In the genomic region with DNA sequence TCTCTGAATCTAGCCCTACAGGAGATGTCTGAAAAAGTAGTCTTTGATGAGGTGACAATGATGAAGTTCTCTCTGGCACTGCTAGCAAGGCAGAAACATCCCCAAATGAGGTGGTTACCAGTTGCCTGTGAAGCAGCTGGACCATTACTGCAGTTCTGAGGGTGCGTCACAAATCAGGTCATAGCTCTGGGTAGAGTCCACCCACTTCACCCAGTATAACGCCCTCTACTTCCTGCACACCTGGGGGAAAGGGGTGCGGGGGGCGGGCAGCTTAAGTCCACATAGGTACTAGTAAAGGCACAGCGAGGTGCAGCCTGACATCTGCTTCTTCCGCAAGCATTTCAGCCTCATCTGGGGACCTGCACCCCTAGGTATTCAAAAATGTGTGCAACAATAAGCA, we compare ENCODE assay signal across 9 cellular contexts. TPM values are rescaled to one million over a fixed set of nuclear protein-coding genes. Genes with fewer than 3 reads are reported as not detected.
DNase-seq lines count a peak whose midpoint lies in the region; ATAC-seq and TF ChIP-seq lines count a peak whose summit lies in the region.
"Had no signal": no experiment of that assay in that cellular context is flagged by ENCODE, and none has a peak within 500 bp of the region (broad histone marks: within the 10 kb centered on the region; RNA-seq: fewer than 3 reads in every experiment).

No MANE protein-coding gene starts in this region.

- no peak overlapping the region for H3K4me3 ChIP-seq in colonic mucosa

- no peaks in the 10 kb centered on the region for H3K4me1 ChIP-seq in colonic mucosa

- H3K36me3 Mint-ChIP-seq in CD4-positive, alpha-beta T cell (ENCODE audit: low read depth) = peaks cover 42% of the 10 kb centered on the region
- H3K36me3 Mint-ChIP-seq in natural killer cell treated with Interleukin-12 subunit alpha and Interleukin-12 subunit beta and Interleukin-15 and Interleukin-18, amount 100 ng/mL, for 72 hours = peaks cover 28% of the 10 kb centered on the region

- peak overlapping the region; percentile 86 for H3K4me3 Mint-ChIP-seq in CD4-positive, alpha-beta T cell
- peak overlapping the region; percentile 95 for H3K4me3 Mint-ChIP-seq in natural killer cell treated with Interleukin-12 subunit alpha and Interleukin-12 subunit beta and Interleukin-15 and Interleukin-18, amount 100 ng/mL, for 72 hours

- no peaks in the 10 kb centered on the region for H3K9me3 Mint-ChIP-seq in CD4-positive, alpha-beta T cell
- no peaks in the 10 kb centered on the region for H3K9me3 Mint-ChIP-seq in natural killer cell treated with Interleukin-12 subunit alpha and Interleukin-12 subunit beta and Interleukin-15 and Interleukin-18, amount 100 ng/mL, for 72 hours

- peaks cover 72% of the 10 kb centered on the region for H3K4me1 Mint-ChIP-seq in CD4-positive, alpha-beta T cell (ENCODE audit: low read depth)
- peaks cover 38 to 64% of the 10 kb centered on the region in 2 donors for H3K4me1 Mint-ChIP-seq in natural killer cell treated with Interleukin-12 subunit alpha and Interleukin-12 subunit beta and Interleukin-15 and Interleukin-18, amount 100 ng/mL, for 72 hours (ENCODE audit: low read depth in 2 of 2)

- H3K27ac ChIP-seq in CD4-positive, alpha-beta T cell (ENCODE audit: low read depth, low read length) = peak overlapping the region; percentile 76
- no peak overlapping the region for H3K27ac ChIP-seq in colonic mucosa

- H3K36me3 ChIP-seq in colonic mucosa = no peaks in the 10 kb centered on the region

- H3K27ac Mint-ChIP-seq in CD4-positive, alpha-beta T cell = peak overlapping the region; percentile 88
- H3K27ac Mint-ChIP-seq in natural killer cell treated with Interleukin-12 subunit alpha and Interleukin-12 subunit beta and Interleukin-15 and Interleukin-18, amount 100 ng/mL, for 72 hours = peak overlapping the region; percentile 56 to 80

- peak in 9 of 10 experiments; percentile 37 to 78 (median 48) for DNase-seq in CD4-positive, alpha-beta T cell
- DNase-seq in T-helper 9 cell = peak; percentile 34
- peak; percentile 39 for DNase-seq in activated T-helper 9 cell treated with anti-CD3 and anti-CD28 coated beads, Interleukin-2, amount 50 U/mL, for 16 hours (ENCODE audit: low read depth)
- DNase-seq in natural killer cell treated with Interleukin-12 subunit alpha and Interleukin-12 subunit beta and Interleukin-15 and Interleukin-18, amount 100 ng/mL, for 72 hours (ENCODE audit: low spot score) = no peak
- no peak for DNase-seq in colonic mucosa
- no peak for DNase-seq in A172 (ENCODE audit: low spot score)
- no peak for DNase-seq in middle frontal gyrus (ENCODE audit: extremely low spot score, low spot score)
- DNase-seq: AML-193 had no signal

- no peaks in the 10 kb centered on the region for H3K9me3 ChIP-seq in CD4-positive, alpha-beta T cell (ENCODE audit: control insufficient read depth, low read length)
- no peaks in the 10 kb centered on the region for H3K9me3 ChIP-seq in colonic mucosa

- H3K27me3 ChIP-seq in CD4-positive, alpha-beta T cell (ENCODE audit: control insufficient read depth, insufficient read depth, low read length) = no peaks in the 10 kb centered on the region
- H3K27me3 ChIP-seq in colonic mucosa = no peaks in the 10 kb centered on the region

- no peaks in the 10 kb centered on the region for H3K27me3 Mint-ChIP-seq in CD4-positive, alpha-beta T cell
- H3K27me3 Mint-ChIP-seq in natural killer cell treated with Interleukin-12 subunit alpha and Interleukin-12 subunit beta and Interleukin-15 and Interleukin-18, amount 100 ng/mL, for 72 hours = no peaks in the 10 kb centered on the region

- intact Hi-C loops in CD4-positive, alpha-beta T cell (cut with DNase I, micrococcal nuclease) = loop anchor here in 1 of 2 experiments (1.0 to 5.0 kb wide), 2 partner anchors 14 to 549 kb away; no protein-coding TSS in a partner anchor
- intact Hi-C loops in colonic mucosa (cut with DNase I) = no loop called here

- CTCF ChIA-PET in CD4-positive, alpha-beta T cell (lab: Charles Lee) = interaction anchor here (0.7 to 1.7 kb wide), 6 partner anchors 9 to 49 kb away, joined by 3 to 6 read pairs (median 3); no protein-coding TSS in a partner anchor

- peak; percentile 89 for ATAC-seq in CD4-positive, alpha-beta T cell (ENCODE audit: poor library complexity)
- ATAC-seq in natural killer cell treated with Interleukin-12 subunit alpha and Interleukin-12 subunit beta and Interleukin-15 and Interleukin-18, amount 100 ng/mL, for 72 hours = peak; percentile 60 to 78
- no peak for ATAC-seq in GM18858 (IDR thresholded peaks at IDR 0.05; ENCODE audit: unreplicated experiment)

- POLR2A ChIA-PET in CD4-positive, alpha-beta T cell (lab: Charles Lee) = interaction anchor here (0.5 to 3.6 kb wide), 14 partner anchors 9 to 344 kb away, joined by 3 to 42 read pairs (median 5); partner anchors contain the start of gene SATB1

- H3K9ac ChIP-seq in colonic mucosa (ENCODE audit: low read depth in 2 of 2, low read length in 2 of 2) = no peak overlapping the region

- TF ChIP-seq CTCF in CD4-positive, alpha-beta T cell (IDR thresholded peaks at IDR 0.05) = no peak
- TF ChIP-seq CTCF in colonic mucosa (IDR thresholded peaks at IDR 0.05) = no peak

RNA-seq across cellular contexts. Expression of gene SATB1, which starts 13.4 kb away (rescaled TPM):
- 100 to 1,000 TPM; 390 to 393 TPM for total RNA-seq in CD4-positive, alpha-beta T cell
- total RNA-seq in natural killer cell treated with Interleukin-12 subunit alpha and Interleukin-12 subunit beta and Interleukin-15 and Interleukin-18, amount 100 ng/mL, for 72 hours = 100 to 1,000 TPM; 401 to 512 TPM
- total RNA-seq in colonic mucosa = 10 to 100 TPM; 16.0 to 33.0 TPM
- total RNA-seq in A172 (2014; rRNA removed; shearing (Covaris generic)) = 3.7 and 6.3 TPM in 2 replicates

Comparison
In these comparisons a context has a peak if more than half of its experiments do, and no peak if none do; other contexts are left out.
1. DNase-seq: peak in CD4-positive, alpha-beta T cell (9 of 10), T-helper 9 cell (single experiment) and activated T-helper 9 cell treated with anti-CD3 and anti-CD28 coated beads, Interleukin-2, amount 50 U/mL, for 16 hours (single experiment); none in natural killer cell treated with Interleukin-12 subunit alpha and Interleukin-12 subunit beta and Interleukin-15 and Interleukin-18, amount 100 ng/mL, for 72 hours (single experiment), colonic mucosa (single experiment), A172 (single experiment) and middle frontal gyrus (single experiment).
2. RNA of gene SATB1, which starts 13.4 kb away (total RNA-seq): 401 to 512 TPM in natural killer cell treated with Interleukin-12 subunit alpha and Interleukin-12 subunit beta and Interleukin-15 and Interleukin-18, amount 100 ng/mL, for 72 hours and 390 to 393 TPM in CD4-positive, alpha-beta T cell; 16.0 to 33.0 TPM in colonic mucosa and 3.7 to 6.3 TPM in A172; every median in the first group is over 10 times any median in the second.